In genomic region chrX:37846934-37847732, GRCh38 we compare ENCODE assay signal across 8 cellular contexts. TPM values are rescaled to one million over a fixed set of nuclear protein-coding genes. Genes with fewer than 3 reads are reported as not detected.
A peak's percentile ranks its signal among the peaks of the same experiment; 100 is the strongest.
DNase-seq lines count a peak whose midpoint lies in the region; ATAC-seq, FAIRE-seq and TF ChIP-seq lines count a peak whose summit lies in the region.

A gene with protein sequence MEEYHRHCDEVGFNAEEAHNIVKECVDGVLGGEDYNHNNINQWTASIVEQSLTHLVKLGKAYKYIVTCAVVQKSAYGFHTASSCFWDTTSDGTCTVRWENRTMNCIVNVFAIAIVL (minus strand): TSS chrX:37847571. CDS start chrX:37847510, 61 bp downstream.

- H3K36me3 Mint-ChIP-seq in activated naive CD8-positive, alpha-beta T cell, result no peaks in the 10 kb centered on the region
- no peaks in the 10 kb centered on the region for H3K36me3 Mint-ChIP-seq in glutamatergic neuron (ENCODE audit: unreplicated experiment)

- peak; percentile 67 for TF ChIP-seq POLR2A in H54 (IDR thresholded peaks at IDR 0.05; ENCODE audit: low read depth, low read length)

- peak within 1 kb of the TSS; percentile 75 for H2AFZ ChIP-seq in MM.1S (ENCODE audit: low read length)
- peak within 1 kb of the TSS; percentile 93 for H2AFZ ChIP-seq in osteoblast (ENCODE audit: low read length)

- peaks cover 38% of the 10 kb centered on the region for H3K4me1 Mint-ChIP-seq in activated naive CD8-positive, alpha-beta T cell (ENCODE audit: low read depth)
- H3K4me1 Mint-ChIP-seq in glutamatergic neuron (ENCODE audit: low read depth, unreplicated experiment), result no peaks in the 10 kb centered on the region

- no peak for TF ChIP-seq CTCF in MM.1S (IDR thresholded peaks at IDR 0.05; ENCODE audit: low read length)
- TF ChIP-seq CTCF in glutamatergic neuron (IDR thresholded peaks at IDR 0.05; ENCODE audit: partially characterized antibody, unreplicated experiment), result no peak
- TF ChIP-seq CTCF in osteoblast (IDR thresholded peaks at IDR 0.05; ENCODE audit: extremely low read depth, low read depth, low read length), result no peak
- no peak for TF ChIP-seq CTCF in thoracic aorta (IDR thresholded peaks at IDR 0.05)

- FAIRE-seq in H54 (lab: Jason Lieb, UNC), result no peak

- no peaks in the 10 kb centered on the region for H3K27me3 ChIP-seq in MM.1S (replicated peaks; ENCODE audit: insufficient read depth, low read length)
- no peaks in the 10 kb centered on the region for H3K27me3 ChIP-seq in osteoblast (ENCODE audit: insufficient read depth, low read length)
- H3K27me3 ChIP-seq in thoracic aorta (replicated peaks; ENCODE audit: insufficient read depth), result no peaks in the 10 kb centered on the region

- H3K27me3 Mint-ChIP-seq in activated naive CD8-positive, alpha-beta T cell, result no peaks in the 10 kb centered on the region
- H3K27me3 Mint-ChIP-seq in glutamatergic neuron (ENCODE audit: unreplicated experiment), result no peaks in the 10 kb centered on the region

- H3K27ac Mint-ChIP-seq in activated naive CD8-positive, alpha-beta T cell, result peak within 1 kb of the TSS; percentile 91
- peak within 1 kb of the TSS; percentile 70 for H3K27ac Mint-ChIP-seq in glutamatergic neuron (ENCODE audit: unreplicated experiment)

- H3K4me3 Mint-ChIP-seq in activated naive CD8-positive, alpha-beta T cell, result peak within 1 kb of the TSS; percentile 84
- H3K4me3 Mint-ChIP-seq in glutamatergic neuron (ENCODE audit: unreplicated experiment), result peak within 1 kb of the TSS; percentile 85

- no peaks in the 10 kb centered on the region for H3K9me3 ChIP-seq in MM.1S (replicated peaks; ENCODE audit: insufficient read depth, low read length)
- no peaks in the 10 kb centered on the region for H3K9me3 ChIP-seq in osteoblast (ENCODE audit: low read depth, low read length)
- H3K9me3 ChIP-seq in thoracic aorta, result no peaks in the 10 kb centered on the region

- H3K9me2 ChIP-seq in MM.1S (replicated peaks; ENCODE audit: insufficient read depth, low read length), result no peaks in the 10 kb centered on the region

- DNase-seq in EL (peak; percentile 70), H54 (ENCODE audit: insufficient read length, low spot score) (peak; percentile 40), MM.1S (peak; percentile 81), SKM-1 treated with dmso at 0.1 percent for 144 hours (lab: John Stamatoyannopoulos, UW; ENCODE audit: unreplicated experiment) (peak; percentile 59), glutamatergic neuron (peak; percentile 75), osteoblast (ENCODE audit: insufficient read length, low spot score, missing footprints) (peak; percentile 78), thoracic aorta (ENCODE audit: low spot score) (peak; percentile 10)

- no peaks in the 10 kb centered on the region for H3K36me3 ChIP-seq in MM.1S (replicated peaks; ENCODE audit: insufficient read depth, low read length)
- no peaks in the 10 kb centered on the region for H3K36me3 ChIP-seq in osteoblast (ENCODE audit: insufficient read depth, low read length)
- H3K36me3 ChIP-seq in thoracic aorta, result no peaks in the 10 kb centered on the region

- H4K20me1 ChIP-seq in MM.1S (ENCODE audit: insufficient read depth, low read length), result no peaks in the 10 kb centered on the region
- no peaks in the 10 kb centered on the region for H4K20me1 ChIP-seq in osteoblast (ENCODE audit: insufficient read depth, low read length)

- H3K4me2 ChIP-seq in MM.1S (ENCODE audit: low read depth, low read length), result peak within 1 kb of the TSS; percentile 54
- peak within 1 kb of the TSS; percentile 77 for H3K4me2 ChIP-seq in osteoblast (ENCODE audit: insufficient read depth, low read length)

- no peaks in the 10 kb centered on the region for H3K79me2 ChIP-seq in MM.1S (ENCODE audit: low read length)
- H3K79me2 ChIP-seq in osteoblast (ENCODE audit: insufficient read depth, low read length), result no peaks in the 10 kb centered on the region

- H3K27ac ChIP-seq in MM.1S (ENCODE audit: low read length) (no peak within 1 kb of the TSS), osteoblast (ENCODE audit: low read depth, low read length) (peak within 1 kb of the TSS; percentile 75), thoracic aorta (peak within 1 kb of the TSS; percentile 76 to 91)

- H3F3A ChIP-seq in MM.1S (ENCODE audit: insufficient read depth, low read length), result no peaks in the 10 kb centered on the region

- peak; percentile 89 for ATAC-seq in thoracic aorta (ENCODE audit: insufficient number of reproducible peaks, low FRiP score, low read depth)

- no peaks in the 10 kb centered on the region for H3K9me3 Mint-ChIP-seq in activated naive CD8-positive, alpha-beta T cell (ENCODE audit: low read depth)
- no peaks in the 10 kb centered on the region for H3K9me3 Mint-ChIP-seq in glutamatergic neuron (ENCODE audit: unreplicated experiment)

- H3K4me1 ChIP-seq in MM.1S (ENCODE audit: low read length) (no peaks in the 10 kb centered on the region), osteoblast (ENCODE audit: insufficient read depth, low read length) (peaks cover 4% of the 10 kb centered on the region), thoracic aorta (ENCODE audit: control insufficient read depth in 1 of 2, low read depth in 2 of 2) (peaks cover 3 to 8% of the 10 kb centered on the region in 2 donors)

- H3K4me3 ChIP-seq in MM.1S (ENCODE audit: low read length) (peak within 1 kb of the TSS; percentile 71), osteoblast (ENCODE audit: insufficient read depth, low read length) (peak within 1 kb of the TSS; percentile 80), thoracic aorta (peak within 1 kb of the TSS; percentile 92)

- H3K9ac ChIP-seq in MM.1S (ENCODE audit: low read length), result peak within 1 kb of the TSS; percentile 65

RNA-seq across cellular contexts. Expression of the gene that starts here (rescaled TPM):
- total RNA-seq in glutamatergic neuron (ENCODE audit: unreplicated experiment), result 13.4 TPM
- total RNA-seq in osteoblast, result 56.6 and 58.6 TPM in 2 replicates
- 10 to 100 TPM; 50.4 to 52.9 TPM for total RNA-seq in thoracic aorta

Comparison
In these comparisons a context has a peak if more than half of its experiments do, and no peak if none do; other contexts are left out.
1. DNase-seq: peak in every context shown above with its lines; median percentile 81 in MM.1S; 78 in osteoblast; 75 in glutamatergic neuron; 70 in EL; 59 in SKM-1 treated with dmso at 0.1 percent for 144 hours; 40 in H54; 10 in thoracic aorta.